ENCODE assay signal across 9 cellular contexts in genomic region chr14:21103710-21104447, GRCh38. TPM values are rescaled to one million over a fixed set of nuclear protein-coding genes. Genes with fewer than 3 reads are reported as not detected.
A peak's percentile ranks its signal among the peaks of the same experiment; 100 is the strongest.
DNase-seq lines count a peak whose midpoint lies in the region; ATAC-seq and TF ChIP-seq lines count a peak whose summit lies in the region.
"Had no signal": no experiment of that assay in that cellular context is flagged by ENCODE, and none has a peak within 500 bp of the region (broad histone marks: within the 10 kb centered on the region; RNA-seq: fewer than 3 reads in every experiment).

No MANE protein-coding gene starts in this region.

- H3K27ac Mint-ChIP-seq in WTC11 (peak overlapping the region; percentile 87), immature natural killer cell (peak overlapping the region; percentile 77 to 97 (median 94))

- DNase-seq in AG09309 (ENCODE audit: low read depth) (peak; percentile 77), NCI-H2227 (lab: John Stamatoyannopoulos, UW; ENCODE audit: unreplicated experiment) (peak; percentile 97), WTC11 (ENCODE audit: low spot score) (peak; percentile 96), cardiac fibroblast (ENCODE audit: low read depth in 2 of 2) (peak; percentile 98), immature natural killer cell (peak; percentile 91 to 93 (median 92)), smooth muscle cell of the brain vasculature (ENCODE audit: low read depth, low spot score) (peak; percentile 95)

- POLR2A ChIA-PET in WTC11 (lab: Charles Lee): interaction anchor here (1.0 to 3.9 kb wide), 6 partner anchors 9 to 35 kb away, joined by 3 to 40 read pairs (median 6); partner anchors contain the start of gene ARHGEF40

- H3K4me3 Mint-ChIP-seq in WTC11 (peak overlapping the region; percentile 93), immature natural killer cell (peak overlapping the region; percentile 82 to 94 (median 88))

- CTCF ChIA-PET in WTC11 (lab: Charles Lee): interaction anchor here (0.6 to 8.6 kb wide), 27 partner anchors 9 to 446 kb away, joined by 3 to 321 read pairs (median 5); partner anchors contain the start of genes ARHGEF40 and NDRG2

- H3K36me3 Mint-ChIP-seq in WTC11 (no peaks in the 10 kb centered on the region), immature natural killer cell (no peaks in the 10 kb centered on the region)

- H3K4me3 ChIP-seq in AG09309 (ENCODE audit: control insufficient read depth, low read depth, low read length) (peak overlapping the region; percentile 94), cardiac fibroblast (replicated peaks in 1 of 2; ENCODE audit: low read depth in 2 of 2, low read length in 2 of 2) (peak overlapping the region; percentile 69 to 71)

- ATAC-seq in GM18909 (IDR thresholded peaks at IDR 0.05; ENCODE audit: poor library complexity, unreplicated experiment) (peak; percentile 90), HG03159 (IDR thresholded peaks at IDR 0.05; ENCODE audit: unreplicated experiment) (peak; percentile 92), WTC11 (peak; percentile 79)

- peak; percentile 84 for TF ChIP-seq CTCF in AG09309 (IDR thresholded peaks at IDR 0.05; ENCODE audit: control insufficient read depth, insufficient read depth, low read depth, low read length, missing control alignments)
- TF ChIP-seq CTCF in WTC11 (IDR thresholded peaks at IDR 0.05): peak; percentile 24; the same call in 1 of the 2 replicates
- peak; percentile 79 for TF ChIP-seq CTCF in cardiac fibroblast (IDR thresholded peaks at IDR 0.05; ENCODE audit: low read depth, low read length)

- no peaks in the 10 kb centered on the region for H3K27me3 Mint-ChIP-seq in WTC11 (ENCODE audit: low read depth)
- peaks cover 1 to 3% (median 3%) of the 10 kb centered on the region in 3 donors for H3K27me3 Mint-ChIP-seq in immature natural killer cell (ENCODE audit: low read depth in 3 of 3)

- H3K4me1 Mint-ChIP-seq in WTC11 (peaks cover 73% of the 10 kb centered on the region), immature natural killer cell (peaks cover 29 to 31% of the 10 kb centered on the region in 2 donors)

- no peaks in the 10 kb centered on the region for H3K9me3 Mint-ChIP-seq in WTC11
- H3K9me3 Mint-ChIP-seq in immature natural killer cell: no peaks in the 10 kb centered on the region

TF ChIP-seq in WTC11, 78 proteins besides CTCF, POLR2A, EP300 and RAD21 (continues in another document):
- TF ChIP-seq AR (CRISPR knock-in tag; IDR thresholded peaks at IDR 0.05) (no peak), SP1 (CRISPR knock-in tag; conservative IDR thresholded peaks at IDR 0.05) (peak; percentile 37), ZNF219 (CRISPR knock-in tag; IDR thresholded peaks at IDR 0.05; ENCODE audit: borderline replicate concordance) (no peak), FOXJ3 (CRISPR knock-in tag; IDR thresholded peaks at IDR 0.05; ENCODE audit: borderline replicate concordance) (no peak), CBFB (CRISPR knock-in tag; IDR thresholded peaks at IDR 0.05; ENCODE audit: low read depth) (no peak), GABPB1 (CRISPR knock-in tag; IDR thresholded peaks at IDR 0.05) (peak; percentile 56; the same call in 1 of the 2 replicates), RORB (CRISPR knock-in tag; IDR thresholded peaks at IDR 0.05) (no peak), NFATC4 (CRISPR knock-in tag; IDR thresholded peaks at IDR 0.05) (no peak), HMGXB4 (CRISPR knock-in tag; IDR thresholded peaks at IDR 0.05) (no peak; the same call in 1 of the 2 replicates), FOXK1 (CRISPR knock-in tag; IDR thresholded peaks at IDR 0.05) (peak; percentile 18; the same call in 1 of the 2 replicates)
- TF ChIP-seq, protein P1, sequence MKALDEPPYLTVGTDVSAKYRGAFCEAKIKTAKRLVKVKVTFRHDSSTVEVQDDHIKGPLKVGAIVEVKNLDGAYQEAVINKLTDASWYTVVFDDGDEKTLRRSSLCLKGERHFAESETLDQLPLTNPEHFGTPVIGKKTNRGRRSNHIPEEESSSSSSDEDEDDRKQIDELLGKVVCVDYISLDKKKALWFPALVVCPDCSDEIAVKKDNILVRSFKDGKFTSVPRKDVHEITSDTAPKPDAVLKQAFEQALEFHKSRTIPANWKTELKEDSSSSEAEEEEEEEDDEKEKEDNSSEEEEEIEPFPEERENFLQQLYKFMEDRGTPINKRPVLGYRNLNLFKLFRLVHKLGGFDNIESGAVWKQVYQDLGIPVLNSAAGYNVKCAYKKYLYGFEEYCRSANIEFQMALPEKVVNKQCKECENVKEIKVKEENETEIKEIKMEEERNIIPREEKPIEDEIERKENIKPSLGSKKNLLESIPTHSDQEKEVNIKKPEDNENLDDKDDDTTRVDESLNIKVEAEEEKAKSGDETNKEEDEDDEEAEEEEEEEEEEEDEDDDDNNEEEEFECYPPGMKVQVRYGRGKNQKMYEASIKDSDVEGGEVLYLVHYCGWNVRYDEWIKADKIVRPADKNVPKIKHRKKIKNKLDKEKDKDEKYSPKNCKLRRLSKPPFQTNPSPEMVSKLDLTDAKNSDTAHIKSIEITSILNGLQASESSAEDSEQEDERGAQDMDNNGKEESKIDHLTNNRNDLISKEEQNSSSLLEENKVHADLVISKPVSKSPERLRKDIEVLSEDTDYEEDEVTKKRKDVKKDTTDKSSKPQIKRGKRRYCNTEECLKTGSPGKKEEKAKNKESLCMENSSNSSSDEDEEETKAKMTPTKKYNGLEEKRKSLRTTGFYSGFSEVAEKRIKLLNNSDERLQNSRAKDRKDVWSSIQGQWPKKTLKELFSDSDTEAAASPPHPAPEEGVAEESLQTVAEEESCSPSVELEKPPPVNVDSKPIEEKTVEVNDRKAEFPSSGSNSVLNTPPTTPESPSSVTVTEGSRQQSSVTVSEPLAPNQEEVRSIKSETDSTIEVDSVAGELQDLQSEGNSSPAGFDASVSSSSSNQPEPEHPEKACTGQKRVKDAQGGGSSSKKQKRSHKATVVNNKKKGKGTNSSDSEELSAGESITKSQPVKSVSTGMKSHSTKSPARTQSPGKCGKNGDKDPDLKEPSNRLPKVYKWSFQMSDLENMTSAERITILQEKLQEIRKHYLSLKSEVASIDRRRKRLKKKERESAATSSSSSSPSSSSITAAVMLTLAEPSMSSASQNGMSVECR (CRISPR knock-in tag; IDR thresholded peaks at IDR 0.05; ENCODE audit: borderline replicate concordance): peak; percentile 27; the same call in 1 of the 2 replicates
- TF ChIP-seq, protein P2, sequence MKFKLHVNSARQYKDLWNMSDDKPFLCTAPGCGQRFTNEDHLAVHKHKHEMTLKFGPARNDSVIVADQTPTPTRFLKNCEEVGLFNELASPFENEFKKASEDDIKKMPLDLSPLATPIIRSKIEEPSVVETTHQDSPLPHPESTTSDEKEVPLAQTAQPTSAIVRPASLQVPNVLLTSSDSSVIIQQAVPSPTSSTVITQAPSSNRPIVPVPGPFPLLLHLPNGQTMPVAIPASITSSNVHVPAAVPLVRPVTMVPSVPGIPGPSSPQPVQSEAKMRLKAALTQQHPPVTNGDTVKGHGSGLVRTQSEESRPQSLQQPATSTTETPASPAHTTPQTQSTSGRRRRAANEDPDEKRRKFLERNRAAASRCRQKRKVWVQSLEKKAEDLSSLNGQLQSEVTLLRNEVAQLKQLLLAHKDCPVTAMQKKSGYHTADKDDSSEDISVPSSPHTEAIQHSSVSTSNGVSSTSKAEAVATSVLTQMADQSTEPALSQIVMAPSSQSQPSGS (CRISPR knock-in tag; IDR thresholded peaks at IDR 0.05; ENCODE audit: borderline replicate concordance, low read depth): no peak

RNA-seq across cellular contexts. Expression of gene TMEM253, which starts 3.0 kb away (rescaled TPM):
- total RNA-seq in WTC11 (2021): 1.7 to 2.2 TPM (median 1.9 TPM) in 3 replicates
- polyA plus RNA-seq in immature natural killer cell: not detected
- total RNA-seq: T-helper 1 cell treated with Interleukin-12 subunit alpha and Interleukin-12 subunit beta and Interleukin-4 antibody, amounts not matched to agents 30 ng/mL and 1 ng/mL, for 36 hours had no signal

RNA-seq across cellular contexts. Expression of gene ZNF219, which starts 5.4 kb away (rescaled TPM):
- 149 to 154 TPM (median 149 TPM) in 3 replicates for total RNA-seq in WTC11 (2021)
- 1 to 10 TPM in 2 of 3 donors, under 1 TPM in 1; 0.88 to 3.3 (median 1.8) TPM for polyA plus RNA-seq in immature natural killer cell

RNA-seq across cellular contexts. Expression of gene ARHGEF40, which starts 33.8 kb away (rescaled TPM):
- total RNA-seq in WTC11 (2021): 58.6 to 74.2 TPM (median 58.8 TPM) in 3 replicates
- polyA plus RNA-seq in immature natural killer cell: under 1 TPM in 2 of 3 donors, not detected in 1; 0.23 to 0.35 TPM
- total RNA-seq: T-helper 1 cell treated with Interleukin-12 subunit alpha and Interleukin-12 subunit beta and Interleukin-4 antibody, amounts not matched to agents 30 ng/mL and 1 ng/mL, for 36 hours had no signal

RNA-seq across cellular contexts. Expression of gene RNASE8, which starts 46.3 kb away (rescaled TPM):
- total RNA-seq in WTC11 (2021): not detected in 3 replicates
- polyA plus RNA-seq in immature natural killer cell: not detected
- total RNA-seq: T-helper 1 cell treated with Interleukin-12 subunit alpha and Interleukin-12 subunit beta and Interleukin-4 antibody, amounts not matched to agents 30 ng/mL and 1 ng/mL, for 36 hours had no signal

RNA-seq across cellular contexts. Expression of gene OR5AU1, which starts 52.0 kb away (rescaled TPM):
- not detected in 3 replicates for total RNA-seq in WTC11 (2021)
- not detected for polyA plus RNA-seq in immature natural killer cell
- total RNA-seq: T-helper 1 cell treated with Interleukin-12 subunit alpha and Interleukin-12 subunit beta and Interleukin-4 antibody, amounts not matched to agents 30 ng/mL and 1 ng/mL, for 36 hours had no signal

Comparison
In these comparisons a context has a peak if more than half of its experiments do, and no peak if none do; other contexts are left out.
1. Peak in every context shown above with its lines: DNase-seq, ATAC-seq and H3K4me3 ChIP-seq.
2. CTCF ChIP-seq: peak in every context shown above with its lines; median percentile 84 in AG09309; 79 in cardiac fibroblast; 24 in WTC11.